Comparison of ENCODE assay signal across 24 cellular contexts in genomic region chr3:144670560-144670959, GRCh38.
"Had no signal": no experiment of that assay in that cellular context is flagged by ENCODE, and none has a peak within 500 bp of the region (broad histone marks: within the 10 kb centered on the region; RNA-seq: fewer than 3 reads in every experiment).

No MANE protein-coding gene starts in this region.

- H3K9me3 ChIP-seq: colonic mucosa, gastrocnemius medialis, lower lobe of right lung had no signal

- H3K27me3 Mint-ChIP-seq: effector memory CD8-positive, alpha-beta T cell; naive B cell had no signal

- H3K4me3 ChIP-seq: colonic mucosa, esophagus squamous epithelium, gastrocnemius medialis, heart right ventricle, left lung, lower lobe of right lung, mucosa of descending colon had no signal

- H3K27me3 ChIP-seq: colonic mucosa, esophagus squamous epithelium, gastrocnemius medialis, heart right ventricle, left lung had no signal

- H3K27ac Mint-ChIP-seq: dendritic cell treated with granulocyte-macrophage colony-stimulating factor and Interleukin-4, amounts not matched to agents 40 ng/mL and 50 ng/mL, for 4 days; effector memory CD8-positive, alpha-beta T cell; endodermal cell; mesothelial cell of epicardium; naive B cell had no signal

- DNase-seq: colonic mucosa; cortex of kidney; effector CD8-positive, alpha-beta T cell; effector memory CD8-positive, alpha-beta T cell; endodermal cell; erythroblast; esophagus squamous epithelium; foreskin fibroblast; foreskin melanocyte; gastrocnemius medialis; glutamatergic neuron; head of caudate nucleus; heart right ventricle; hippocampal formation; left cardiac atrium; left lung; left ventricle myocardium superior; lower lobe of right lung; mesenchymal stem cell; mucosa of descending colon; naive B cell had no signal

- H3K27ac ChIP-seq: colonic mucosa, epithelial cell of prostate, esophagus squamous epithelium, gastrocnemius medialis, heart right ventricle, left lung, lower lobe of right lung had no signal

- H3K4me3 Mint-ChIP-seq: dendritic cell treated with granulocyte-macrophage colony-stimulating factor and Interleukin-4, amounts not matched to agents 40 ng/mL and 50 ng/mL, for 4 days; effector memory CD8-positive, alpha-beta T cell; endodermal cell; mesothelial cell of epicardium; naive B cell had no signal

- H3K36me3 ChIP-seq: colonic mucosa, esophagus squamous epithelium, gastrocnemius medialis, heart right ventricle, left lung, lower lobe of right lung had no signal

- H3K4me1 Mint-ChIP-seq: endodermal cell, naive B cell had no signal
